Comparison of ENCODE assay signal across 23 cellular contexts in the genomic region with DNA sequence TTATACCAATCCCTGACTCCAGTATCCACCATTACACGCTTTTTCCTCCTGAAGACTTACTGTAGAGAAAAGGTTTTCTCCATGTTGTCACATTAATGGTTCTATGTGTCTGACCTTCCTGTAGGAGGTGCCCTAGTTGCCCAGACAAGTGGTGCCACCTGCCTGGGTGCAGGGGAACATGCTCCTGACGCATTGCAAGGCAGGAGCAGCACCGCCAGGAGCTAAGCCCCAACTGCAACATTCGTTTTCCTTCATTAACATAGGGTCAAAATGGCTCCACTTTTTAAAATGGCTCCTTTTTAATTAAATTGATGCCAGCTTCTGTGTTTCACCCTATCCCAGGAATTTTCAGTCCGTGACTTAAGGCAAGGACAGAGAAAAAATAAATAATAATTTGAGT.
DNase-seq lines count a peak whose midpoint lies in the region; ATAC-seq, FAIRE-seq and TF ChIP-seq lines count a peak whose summit lies in the region.
"Had no signal": no experiment of that assay in that cellular context is flagged by ENCODE, and none has a peak within 500 bp of the region (broad histone marks: within the 10 kb centered on the region; RNA-seq: fewer than 3 reads in every experiment).

No MANE protein-coding gene starts in this region.

- H3K4me3 ChIP-seq in SK-N-SH (ENCODE audit: low read depth in 2 of 2, low read length in 1 of 2) = no peak overlapping the region
- H3K4me3 ChIP-seq in dorsolateral prefrontal cortex = no peak overlapping the region
- H3K4me3 ChIP-seq: GM23248, left lung, uterus had no signal

- ATAC-seq in SK-N-SH treated with all-trans-retinoic acid at 6 μM for 48 hours (no peak), WTC11 (peak; percentile 91)
- ATAC-seq: activated CD4-positive, alpha-beta T cell treated with anti-CD3 and anti-CD28 coated beads for 36 hours; activated CD8-positive, alpha-beta memory T cell treated with anti-CD3 and anti-CD28 coated beads, Interleukin-2, amount 10 ng/mL, durations not matched to agents 7 days and 5 days; left lung; natural killer cell treated with Interleukin-12 subunit alpha and Interleukin-12 subunit beta and Interleukin-15 and Interleukin-18, amount 100 ng/mL, for 72 hours had no signal

- no peak overlapping the region for H3K9ac ChIP-seq in SK-N-SH
- H3K9ac ChIP-seq: GM23248 had no signal

- H3K4me1 ChIP-seq in SK-N-SH (ENCODE audit: control insufficient read depth in 1 of 2, insufficient read depth in 2 of 2, low read depth in 1 of 2, low read length in 1 of 2) = no peaks in the 10 kb centered on the region
- H3K4me1 ChIP-seq: uterus had no signal

- no peaks in the 10 kb centered on the region; the same call in 1 of the 2 replicates for H3K9me2 ChIP-seq in SK-N-SH

- H3K27me3 ChIP-seq in SK-N-SH (ENCODE audit: insufficient read depth) = no peaks in the 10 kb centered on the region
- H3K27me3 ChIP-seq in dorsolateral prefrontal cortex = no peaks in the 10 kb centered on the region
- H3K27me3 ChIP-seq: left lung, uterus had no signal

- intact Hi-C loops in dorsolateral prefrontal cortex (cut with DNase I) = no loop called here

- H3K9me3 Mint-ChIP-seq in WTC11 = no peaks in the 10 kb centered on the region; the same call in 1 of the 2 replicates
- H3K9me3 Mint-ChIP-seq: natural killer cell treated with Interleukin-12 subunit alpha and Interleukin-12 subunit beta and Interleukin-15 and Interleukin-18, amount 100 ng/mL, for 72 hours had no signal

- H3K9me3 ChIP-seq in SK-N-SH = no peaks in the 10 kb centered on the region
- H3K9me3 ChIP-seq: left lung, uterus had no signal

- H3K27ac Mint-ChIP-seq in WTC11 = no peak overlapping the region
- H3K27ac Mint-ChIP-seq: activated CD4-positive, alpha-beta T cell treated with anti-CD3 and anti-CD28 coated beads for 36 hours; activated CD8-positive, alpha-beta memory T cell treated with anti-CD3 and anti-CD28 coated beads, Interleukin-2, amount 10 ng/mL, durations not matched to agents 7 days and 5 days; activated naive CD8-positive, alpha-beta T cell treated with anti-CD3 and anti-CD28 coated beads for 36 hours; natural killer cell treated with Interleukin-12 subunit alpha and Interleukin-12 subunit beta and Interleukin-15 and Interleukin-18, amount 100 ng/mL, for 72 hours had no signal

- H3K36me3 Mint-ChIP-seq in WTC11 = no peaks in the 10 kb centered on the region
- H3K36me3 Mint-ChIP-seq: activated naive CD8-positive, alpha-beta T cell treated with anti-CD3 and anti-CD28 coated beads for 36 hours; CD14-positive monocyte; natural killer cell treated with Interleukin-12 subunit alpha and Interleukin-12 subunit beta and Interleukin-15 and Interleukin-18, amount 100 ng/mL, for 72 hours had no signal

- H3K4me3 Mint-ChIP-seq in WTC11 = no peak overlapping the region
- H3K4me3 Mint-ChIP-seq: activated CD4-positive, alpha-beta T cell treated with anti-CD3 and anti-CD28 coated beads for 36 hours; activated CD8-positive, alpha-beta memory T cell treated with anti-CD3 and anti-CD28 coated beads, Interleukin-2, amount 10 ng/mL, durations not matched to agents 7 days and 5 days; activated naive CD8-positive, alpha-beta T cell treated with anti-CD3 and anti-CD28 coated beads for 36 hours; CD14-positive monocyte; natural killer cell treated with Interleukin-12 subunit alpha and Interleukin-12 subunit beta and Interleukin-15 and Interleukin-18, amount 100 ng/mL, for 72 hours had no signal

- H3K36me3 ChIP-seq in SK-N-SH (replicated peaks in 1 of 2; ENCODE audit: control insufficient read depth in 1 of 2, insufficient read depth in 2 of 2, low read length in 1 of 2) = no peaks in the 10 kb centered on the region
- H3K36me3 ChIP-seq: left lung, uterus had no signal

- FAIRE-seq in D721Med (lab: Jason Lieb, UNC) = no peak
- FAIRE-seq: frontal cortex, GM19239 had no signal

- TF ChIP-seq EP300 in SK-N-SH (IDR thresholded peaks at IDR 0.05; ENCODE audit: borderline replicate concordance in 1 of 2, low read depth in 1 of 2, low read length in 1 of 2) = no peak

- DNase-seq in SK-N-SH = peak; percentile 0
- DNase-seq in M059J (ENCODE audit: low read depth) = peak; percentile 18
- peak; percentile 49 for DNase-seq in WTC11 (ENCODE audit: low spot score)
- no peak for DNase-seq in dorsolateral prefrontal cortex
- no peak for DNase-seq in D721Med (ENCODE audit: insufficient read length, low spot score)
- DNase-seq in kidney tubule cell (ENCODE audit: low spot score) = no peak
- DNase-seq in ureter (ENCODE audit: low spot score) = no peak
- DNase-seq: activated CD4-positive, alpha-beta T cell treated with anti-CD3 and anti-CD28 coated beads for 36 hours; activated CD8-positive, alpha-beta memory T cell treated with anti-CD3 and anti-CD28 coated beads, Interleukin-2, amount 10 ng/mL, durations not matched to agents 7 days and 5 days; activated naive CD8-positive, alpha-beta T cell treated with anti-CD3 and anti-CD28 coated beads for 36 hours; GM23248; left lung; midbrain; NCI-H2171; NCI-H526 treated with DMSO at 0.1 percent for 48 hours; SW 1271; uterus had no signal

- no peak for TF ChIP-seq RAD21 in SK-N-SH (IDR thresholded peaks at IDR 0.05; ENCODE audit: low read length)

- no peak for TF ChIP-seq CTCF in SK-N-SH (IDR thresholded peaks at IDR 0.05)
- TF ChIP-seq CTCF in WTC11 (IDR thresholded peaks at IDR 0.05) = no peak
- TF ChIP-seq CTCF in dorsolateral prefrontal cortex (IDR thresholded peaks at IDR 0.05 in 54 of 56, conservative IDR thresholded peaks at IDR 0.05 in 2 of 56; ENCODE audit: low read depth in 1 of 56, partially characterized antibody in 56 of 56) = no peak
- no peak for TF ChIP-seq CTCF in D721Med (IDR thresholded peaks at IDR 0.05; ENCODE audit: insufficient read depth, missing control alignments)

- CTCF ChIA-PET in SK-N-SH (lab: Yijun Ruan, JAX) = no interaction called here
- CTCF ChIA-PET in WTC11 (lab: Charles Lee) = interaction anchor here (0.6 to 1.0 kb wide), 5 partner anchors 8 to 384 kb away, joined by 3 to 4 read pairs (median 3); no protein-coding TSS in a partner anchor

- no peaks in the 10 kb centered on the region for H3K4me1 Mint-ChIP-seq in WTC11
- H3K4me1 Mint-ChIP-seq: activated CD4-positive, alpha-beta T cell treated with anti-CD3 and anti-CD28 coated beads for 36 hours had no signal

- H2AFZ ChIP-seq in SK-N-SH (ENCODE audit: low read depth) = no peak overlapping the region
- H2AFZ ChIP-seq: GM23248 had no signal

- H3K27ac ChIP-seq in SK-N-SH (ENCODE audit: low read depth in 2 of 2, low read length in 1 of 2) (no peak overlapping the region), dorsolateral prefrontal cortex (no peak overlapping the region)
- H3K27ac ChIP-seq: GM23248, left lung, RWPE1, uterus had no signal

- no peaks in the 10 kb centered on the region for H4K20me1 ChIP-seq in SK-N-SH (ENCODE audit: insufficient read depth)

- no peak overlapping the region for H3K4me2 ChIP-seq in SK-N-SH

- no peaks in the 10 kb centered on the region for H3K27me3 Mint-ChIP-seq in WTC11 (ENCODE audit: low read depth)
- H3K27me3 Mint-ChIP-seq: activated CD4-positive, alpha-beta T cell treated with anti-CD3 and anti-CD28 coated beads for 36 hours had no signal

- H3K79me2 ChIP-seq in SK-N-SH (ENCODE audit: insufficient read depth) = no peaks in the 10 kb centered on the region

- POLR2A ChIA-PET in SK-N-SH (lab: Yijun Ruan, JAX) (no interaction called here), WTC11 (lab: Charles Lee) (no interaction called here)

- H3F3A ChIP-seq in SK-N-SH (replicated peaks; ENCODE audit: insufficient read depth) = no peaks in the 10 kb centered on the region

- WGBS in SK-N-SH (ENCODE audit: low lambda C conversion rate) = 4% methylated on average over 5 of the region's 5 CpGs

TF ChIP-seq in SK-N-SH, 30 proteins besides CTCF, POLR2A, EP300 and RAD21 (continues in another document):
- no peak for TF ChIP-seq FOSL2 (IDR thresholded peaks at IDR 0.05; ENCODE audit: borderline replicate concordance, low read depth)
- TF ChIP-seq GABPA (IDR thresholded peaks at IDR 0.05; ENCODE audit: low read depth) = no peak
- TF ChIP-seq RXRA (IDR thresholded peaks at IDR 0.05; ENCODE audit: borderline replicate concordance, low read depth) = no peak
- no peak for TF ChIP-seq SIN3A (IDR thresholded peaks at IDR 0.05; ENCODE audit: borderline replicate concordance, low read depth, low read length)
- TF ChIP-seq CHD2 (IDR thresholded peaks at IDR 0.05; ENCODE audit: low read length, partially characterized antibody) = no peak

TF ChIP-seq in SK-N-SH treated with all-trans-retinoic acid at 6 μM for 48 hours, 23 proteins besides CTCF, POLR2A, EP300 and RAD21 (continues in another document):
- TF ChIP-seq BACH2 (CRISPR knock-in tag; IDR thresholded peaks at IDR 0.05; ENCODE audit: borderline replicate concordance) (no peak), CSRNP3 (CRISPR knock-in tag; IDR thresholded peaks at IDR 0.05) (no peak), ZNF8 (CRISPR knock-in tag; IDR thresholded peaks at IDR 0.05) (no peak)

TF ChIP-seq in WTC11, 78 proteins besides CTCF, POLR2A, EP300 and RAD21 (continues in another document):
- no peak for TF ChIP-seq ZNF138 (CRISPR knock-in tag; conservative IDR thresholded peaks at IDR 0.05)
- no peak for TF ChIP-seq ZNF532 (CRISPR knock-in tag; IDR thresholded peaks at IDR 0.05; ENCODE audit: borderline replicate concordance)

Comparison
In these comparisons a context has a peak if more than half of its experiments do, and no peak if none do; other contexts are left out.
1. DNase-seq: peak in SK-N-SH (single experiment), M059J (single experiment) and WTC11 (single experiment); none in dorsolateral prefrontal cortex (0 of 10), D721Med (single experiment), kidney tubule cell (single experiment) and ureter (single experiment).